In genomic region chr2:235964787-235965390, GRCh38 we compare ENCODE assay signal across 20 cellular contexts.
"Had no signal": no experiment of that assay in that cellular context is flagged by ENCODE, and none has a peak within 500 bp of the region (broad histone marks: within the 10 kb centered on the region; RNA-seq: fewer than 3 reads in every experiment).

No MANE protein-coding gene starts in this region.

- H3K27ac Mint-ChIP-seq: naive B cell, nephron had no signal

- H3K9me3 ChIP-seq: colonic mucosa, psoas muscle, suprapubic skin, thyroid gland, upper lobe of left lung, uterus had no signal

- H3K4me3 Mint-ChIP-seq: naive B cell, nephron had no signal

- H3K36me3 ChIP-seq: colonic mucosa, thyroid gland, uterus had no signal

- H3K27me3 ChIP-seq: colonic mucosa, suprapubic skin, thyroid gland, upper lobe of left lung, uterus had no signal

- ATAC-seq: left colon; left ventricle myocardium superior; psoas muscle; stimulated activated naive CD8-positive, alpha-beta T cell treated with anti-CD3 and anti-CD28 coated beads, Interleukin-15, Interleukin-2, amounts not matched to agents 100 U/mL and 50 U/mL, for 24 hours had no signal

- H3K4me3 ChIP-seq: colonic mucosa, lung, psoas muscle, suprapubic skin, thyroid gland, upper lobe of left lung, uterus had no signal

- DNase-seq: colonic mucosa; dermis blood vessel endothelial cell; erythroblast; foreskin melanocyte; hippocampal formation; left colon; left ventricle myocardium superior; mesenchymal stem cell; naive B cell; psoas muscle; retina; small intestine; stimulated activated CD4-positive, alpha-beta T cell treated with anti-CD3 and anti-CD28 coated beads, Interleukin-2, amount 100 ng/mL, for 48 hours; stimulated activated naive CD8-positive, alpha-beta T cell treated with anti-CD3 and anti-CD28 coated beads, Interleukin-15, Interleukin-2, amounts not matched to agents 100 U/mL and 50 U/mL, for 24 hours; thyroid gland; upper lobe of left lung; uterus had no signal

- H3K27ac ChIP-seq: colonic mucosa, psoas muscle, suprapubic skin, thyroid gland, upper lobe of left lung, uterus had no signal

- H3K36me3 Mint-ChIP-seq: naive B cell had no signal

- H3K4me1 ChIP-seq: colonic mucosa, psoas muscle, suprapubic skin, thyroid gland, upper lobe of left lung, uterus had no signal

- H3K4me1 Mint-ChIP-seq: naive B cell, nephron had no signal

- H3K9me3 Mint-ChIP-seq: nephron had no signal
